Comparison of ENCODE assay signal across 18 cellular contexts in genomic region chr10:49178489-49179471, GRCh38. TPM values are rescaled to one million over a fixed set of nuclear protein-coding genes. Genes with fewer than 3 reads are reported as not detected.
DNase-seq lines count a peak whose midpoint lies in the region; ATAC-seq and TF ChIP-seq lines count a peak whose summit lies in the region.
"Had no signal": no experiment of that assay in that cellular context is flagged by ENCODE, and none has a peak within 500 bp of the region (broad histone marks: within the 10 kb centered on the region; RNA-seq: fewer than 3 reads in every experiment).

No MANE protein-coding gene starts in this region.

- no peaks in the 10 kb centered on the region for H3K27me3 ChIP-seq in right atrium auricular region
- no peaks in the 10 kb centered on the region for H3K27me3 ChIP-seq in right cardiac atrium (ENCODE audit: control insufficient read depth, insufficient read depth)
- peaks cover 32% of the 10 kb centered on the region for H3K27me3 ChIP-seq in PC-3 (ENCODE audit: low read length)
- H3K27me3 ChIP-seq: SJCRH30, upper lobe of right lung had no signal

- no peak for TF ChIP-seq CTCF in right atrium auricular region (IDR thresholded peaks at IDR 0.05)
- TF ChIP-seq CTCF in PC-3 (conservative IDR thresholded peaks at IDR 0.05; ENCODE audit: low read depth, low read length): no peak
- no peak for TF ChIP-seq CTCF in WTC11 (IDR thresholded peaks at IDR 0.05)

- no TSS peak for BruUV-seq in PC-3 (replicated peaks; lab: Mats Ljungman, UMichigan)

- intact Hi-C loops in right cardiac atrium (cut with DNase I): no loop called here
- intact Hi-C loops in PC-3 (cut with micrococcal nuclease): no loop called here

- no peak overlapping the region for H2AFZ ChIP-seq in PC-3 (ENCODE audit: low read length)

- no peaks in the 10 kb centered on the region for H3K9me3 Mint-ChIP-seq in effector memory CD8-positive, alpha-beta T cell
- no peaks in the 10 kb centered on the region for H3K9me3 Mint-ChIP-seq in WTC11
- H3K9me3 Mint-ChIP-seq: activated T-cell treated with anti-CD3 and anti-CD28 coated beads, Interleukin-2, amount 50 U/mL, for 4 hours had no signal

- CTCF ChIA-PET in PC-3 (lab: Charles Lee) (interaction anchor here (0.6 kb wide), 1 partner anchor 14 kb away, joined by 3 read pairs; no protein-coding TSS in a partner anchor), WTC11 (lab: Charles Lee) (interaction anchor here (1.2 kb wide), 1 partner anchor 14 kb away, joined by 3 read pairs; no protein-coding TSS in a partner anchor)

- peaks cover 51 to 62% of the 10 kb centered on the region in 2 donors for H3K4me1 Mint-ChIP-seq in effector memory CD8-positive, alpha-beta T cell (ENCODE audit: low read depth in 2 of 2)
- H3K4me1 Mint-ChIP-seq in WTC11: peaks cover 7% of the 10 kb centered on the region; the same call in 1 of the 2 replicates

- peaks cover 0 to 26% of the 10 kb centered on the region in 2 donors for H3K4me1 ChIP-seq in right atrium auricular region
- H3K4me1 ChIP-seq in right cardiac atrium (ENCODE audit: control insufficient read depth, insufficient read depth, low read length): peaks cover 11% of the 10 kb centered on the region
- H3K4me1 ChIP-seq in PC-3 (ENCODE audit: insufficient read depth, low read length): peaks cover 18% of the 10 kb centered on the region
- H3K4me1 ChIP-seq: SJCRH30 had no signal

- H3K36me3 Mint-ChIP-seq in effector memory CD8-positive, alpha-beta T cell (ENCODE audit: insufficient read depth): no peaks in the 10 kb centered on the region
- no peaks in the 10 kb centered on the region for H3K36me3 Mint-ChIP-seq in WTC11

- H3K4me3 ChIP-seq in right atrium auricular region: no peak overlapping the region
- H3K4me3 ChIP-seq in right cardiac atrium (ENCODE audit: low read length): no peak overlapping the region
- H3K4me3 ChIP-seq in PC-3 (ENCODE audit: low read length): no peak overlapping the region
- H3K4me3 ChIP-seq: SJCRH30, upper lobe of right lung had no signal

- H3K9me2 ChIP-seq in PC-3 (replicated peaks; ENCODE audit: low read length): no peaks in the 10 kb centered on the region

- H3K36me3 ChIP-seq in right atrium auricular region (no peaks in the 10 kb centered on the region), PC-3 (ENCODE audit: low read depth, low read length) (no peaks in the 10 kb centered on the region)
- H3K36me3 ChIP-seq: SJCRH30, upper lobe of right lung had no signal

- no peak overlapping the region for H3K27ac ChIP-seq in right atrium auricular region
- no peak overlapping the region for H3K27ac ChIP-seq in right cardiac atrium (ENCODE audit: low read length)
- peak overlapping the region; percentile 79; the same call in 1 of the 2 replicates for H3K27ac ChIP-seq in PC-3 (ENCODE audit: low read length)
- H3K27ac ChIP-seq: SJCRH30, upper lobe of right lung, VCaP had no signal

- H3K79me2 ChIP-seq in PC-3 (ENCODE audit: low read length): no peaks in the 10 kb centered on the region

- H3K9ac ChIP-seq in PC-3 (ENCODE audit: low read length): no peak overlapping the region

- peak overlapping the region in 1 of 2 donors; percentile 77 for H3K4me3 Mint-ChIP-seq in effector memory CD8-positive, alpha-beta T cell
- H3K4me3 Mint-ChIP-seq in WTC11: no peak overlapping the region
- H3K4me3 Mint-ChIP-seq: H9 had no signal

- POLR2A ChIA-PET in PC-3 (lab: Charles Lee; ENCODE audit: unreplicated experiment): no interaction called here
- POLR2A ChIA-PET in WTC11 (lab: Charles Lee): no interaction called here

- H3F3A ChIP-seq in PC-3 (ENCODE audit: low read length, unreplicated experiment): no peaks in the 10 kb centered on the region

- H3K4me2 ChIP-seq in PC-3 (ENCODE audit: low read length): no peak overlapping the region

- H3K27ac Mint-ChIP-seq in effector memory CD8-positive, alpha-beta T cell: peak overlapping the region; percentile 88 to 98
- no peak overlapping the region for H3K27ac Mint-ChIP-seq in WTC11

- no peaks in the 10 kb centered on the region for H4K20me1 ChIP-seq in PC-3 (ENCODE audit: low read length)

- no peaks in the 10 kb centered on the region for H3K27me3 Mint-ChIP-seq in effector memory CD8-positive, alpha-beta T cell
- no peaks in the 10 kb centered on the region for H3K27me3 Mint-ChIP-seq in WTC11 (ENCODE audit: low read depth)

- in situ Hi-C loops in ACHN (cut with HindIII; ENCODE audit: low pct_ligation_motif_present, low pct_unique_long_range_greater_than_20kb, low sequenced_read_pairs): no loop called here

- DNase-seq in right atrium auricular region (ENCODE audit: low spot score) (peak; percentile 51), right cardiac atrium (no peak), PC-3 (no peak), ACHN (no peak), WTC11 (ENCODE audit: low spot score) (no peak)
- no peak for DNase-seq in effector memory CD8-positive, alpha-beta T cell
- DNase-seq: activated T-cell treated with anti-CD3 and anti-CD28 coated beads, Interleukin-2, amount 50 U/mL, for 4 hours; C1 segment of cervical spinal cord; DMS79 treated with DMSO at 0.1 percent for 48 hours; H9; KBM-7; mesenchymal stem cell; SJCRH30; stimulated activated CD4-positive, alpha-beta T cell treated with anti-CD3 and anti-CD28 coated beads, Interleukin-4, amount 100 ng/mL, for 24 hours; upper lobe of right lung had no signal

- ATAC-seq in right cardiac atrium (no peak), PC-3 (no peak), WTC11 (no peak), HG02798 (IDR thresholded peaks at IDR 0.05; ENCODE audit: poor library complexity, unreplicated experiment) (no peak)
- no peak for ATAC-seq in effector memory CD8-positive, alpha-beta T cell (replicated peaks)

- 91% methylated on average over 6 of the region's 6 CpGs for WGBS in right cardiac atrium

- H3K9me3 ChIP-seq in right atrium auricular region: no peaks in the 10 kb centered on the region
- no peaks in the 10 kb centered on the region for H3K9me3 ChIP-seq in right cardiac atrium (ENCODE audit: control insufficient read depth, low read length)
- H3K9me3 ChIP-seq in PC-3 (ENCODE audit: low read length): no peaks in the 10 kb centered on the region
- H3K9me3 ChIP-seq: SJCRH30, upper lobe of right lung had no signal

TF ChIP-seq in WTC11, 78 proteins besides CTCF, POLR2A, EP300 and RAD21:
- TF ChIP-seq NFE2L1 (CRISPR knock-in tag; IDR thresholded peaks at IDR 0.05) (no peak), FOXK1 (CRISPR knock-in tag; IDR thresholded peaks at IDR 0.05) (no peak), E2F5 (CRISPR knock-in tag; IDR thresholded peaks at IDR 0.05) (no peak), ATF6 (CRISPR knock-in tag; IDR thresholded peaks at IDR 0.05) (no peak), ZNF416 (CRISPR knock-in tag; IDR thresholded peaks at IDR 0.05) (no peak), ZNF512 (CRISPR knock-in tag; IDR thresholded peaks at IDR 0.05; ENCODE audit: borderline replicate concordance) (no peak), USF2 (CRISPR knock-in tag; IDR thresholded peaks at IDR 0.05) (no peak)

RNA-seq across cellular contexts. Expression of gene TMEM273, which starts 9.4 kb away (rescaled TPM):
- 10 to 100 TPM; 14.3 to 14.8 TPM for total RNA-seq in right atrium auricular region
- total RNA-seq in right cardiac atrium: 10 to 100 TPM in 3 of 4 donors, 1 to 10 TPM in 1; 9.6 to 36.9 (median 24.2) TPM
- 23.6 TPM for polyA plus RNA-seq in right cardiac atrium
- total RNA-seq in PC-3 (2014; rRNA removed): not detected in 2 replicates
- 0.09 to 0.39 TPM (median 0.27 TPM) in 3 replicates for total RNA-seq in WTC11 (2021)
- total RNA-seq: H9 had no signal

RNA-seq across cellular contexts. Expression of gene FAM170B, which starts 45.0 kb away (rescaled TPM):
- total RNA-seq in right atrium auricular region (not detected), right cardiac atrium (not detected), PC-3 (2014; rRNA removed) (not detected in 2 replicates), WTC11 (2021) (not detected in 3 replicates)
- polyA plus RNA-seq in right cardiac atrium: not detected
- total RNA-seq: activated T-cell treated with anti-CD3 and anti-CD28 coated beads, Interleukin-2, amount 50 U/mL, for 4 hours; glomerular endothelial cell; H9; SJCRH30; upper lobe of right lung had no signal
